Comparison of ENCODE assay signal across 10 cellular contexts in the genomic region with DNA sequence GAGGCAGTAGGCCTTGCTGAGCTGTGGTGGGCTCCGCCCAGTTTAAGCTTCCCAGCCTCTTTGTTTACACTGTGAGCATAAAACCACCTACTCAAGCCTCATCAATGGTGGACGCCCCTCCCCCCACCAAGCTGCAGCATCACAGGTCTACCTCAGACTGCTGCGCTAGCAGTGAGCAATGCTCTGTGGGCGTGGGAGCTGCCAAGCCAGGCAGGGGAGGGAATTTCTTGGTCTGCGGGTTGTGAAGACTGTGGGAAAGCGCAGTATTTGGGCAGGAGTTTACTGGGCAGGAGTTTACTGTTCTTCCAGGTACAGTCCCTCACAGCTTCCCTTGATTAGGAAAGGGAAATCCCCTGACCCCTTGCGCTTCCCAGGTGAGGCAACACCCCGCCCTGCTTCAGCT.
DNase-seq lines count a peak whose midpoint lies in the region; ATAC-seq and TF ChIP-seq lines count a peak whose summit lies in the region.
"Had no signal": no experiment of that assay in that cellular context is flagged by ENCODE, and none has a peak within 500 bp of the region (broad histone marks: within the 10 kb centered on the region; RNA-seq: fewer than 3 reads in every experiment).

No MANE protein-coding gene starts in this region.

- H3K9ac ChIP-seq in iPS-18a (ENCODE audit: low read length), result no peak overlapping the region

- H3K9me3 Mint-ChIP-seq in CD4-positive, alpha-beta memory T cell, result peaks cover 0 to 15% (median 6%) of the 10 kb centered on the region in 8 donors
- H3K9me3 Mint-ChIP-seq in activated CD4-positive, alpha-beta T cell treated with anti-CD3 and anti-CD28 coated beads, Interleukin-2, amount 10 ng/mL, durations not matched to agents 7 days and 5 days, result peaks cover 3% of the 10 kb centered on the region

- H3K36me3 ChIP-seq in CD4-positive, alpha-beta memory T cell (ENCODE audit: insufficient read depth, low read length), result no peaks in the 10 kb centered on the region
- no peaks in the 10 kb centered on the region for H3K36me3 ChIP-seq in iPS-18a (ENCODE audit: control insufficient read depth, low read depth, low read length)

- H3K4me1 ChIP-seq in CD4-positive, alpha-beta memory T cell (ENCODE audit: insufficient read depth, low read length), result no peaks in the 10 kb centered on the region
- peaks cover 12% of the 10 kb centered on the region for H3K4me1 ChIP-seq in iPS-18a (ENCODE audit: control insufficient read depth, low read depth, low read length)

- intact Hi-C loops in CD4-positive, alpha-beta memory T cell (cut with micrococcal nuclease), result no loop called here

- peak; percentile 10 to 54 (median 34) for DNase-seq in CD4-positive, alpha-beta memory T cell
- peak; percentile 42 for DNase-seq in Jurkat, Clone E6-1 (ENCODE audit: low read depth, low spot score)
- DNase-seq in activated CD4-positive, alpha-beta T cell treated with anti-CD3 and anti-CD28 coated beads, Interleukin-2, amount 10 ng/mL, durations not matched to agents 7 days and 5 days, result peak; percentile 7
- no peak for DNase-seq in coronary artery (ENCODE audit: low spot score)
- no peak for DNase-seq in GDM1 (lab: John Stamatoyannopoulos, UW)
- no peak for DNase-seq in activated CD8-positive, alpha-beta memory T cell treated with anti-CD3 and anti-CD28 coated beads for 24 hours

- CTCF ChIA-PET in CD4-positive, alpha-beta memory T cell (lab: Charles Lee; ENCODE audit: partially characterized antibody), result no interaction called here
- CTCF ChIA-PET in activated CD4-positive, alpha-beta T cell treated with anti-CD3 and anti-CD28 coated beads, Interleukin-2, amount 10 ng/mL, durations not matched to agents 7 days and 5 days (lab: Charles Lee), result interaction anchor here (0.6 kb wide), 1 partner anchor 64 kb away, joined by 3 read pairs; no protein-coding TSS in a partner anchor

- H3K27me3 Mint-ChIP-seq in CD4-positive, alpha-beta memory T cell, result peaks cover 3 to 7% of the 10 kb centered on the region in 2 donors
- peaks cover 15% of the 10 kb centered on the region for H3K27me3 Mint-ChIP-seq in activated CD4-positive, alpha-beta T cell treated with anti-CD3 and anti-CD28 coated beads, Interleukin-2, amount 10 ng/mL, durations not matched to agents 7 days and 5 days

- no peak for ATAC-seq in HG02759 (IDR thresholded peaks at IDR 0.05; ENCODE audit: unreplicated experiment)

- POLR2A ChIA-PET in CD4-positive, alpha-beta memory T cell (lab: Charles Lee; ENCODE audit: partially characterized antibody), result no interaction called here
- POLR2A ChIA-PET in activated CD4-positive, alpha-beta T cell treated with anti-CD3 and anti-CD28 coated beads, Interleukin-2, amount 10 ng/mL, durations not matched to agents 7 days and 5 days (lab: Charles Lee), result no interaction called here

- H3K27ac ChIP-seq in CD4-positive, alpha-beta memory T cell (ENCODE audit: low read depth, low read length), result no peak overlapping the region
- H3K27ac ChIP-seq in iPS-18a (ENCODE audit: low read length) (peak overlapping the region; percentile 68), coronary artery (no peak overlapping the region)
- H3K27ac ChIP-seq: C4-2B had no signal

- no peaks in the 10 kb centered on the region for H3K36me3 Mint-ChIP-seq in CD4-positive, alpha-beta memory T cell
- no peaks in the 10 kb centered on the region for H3K36me3 Mint-ChIP-seq in activated CD4-positive, alpha-beta T cell treated with anti-CD3 and anti-CD28 coated beads, Interleukin-2, amount 10 ng/mL, durations not matched to agents 7 days and 5 days (ENCODE audit: low read depth)

- no peak for TF ChIP-seq CTCF in coronary artery (IDR thresholded peaks at IDR 0.05)

- H3K9me3 ChIP-seq in CD4-positive, alpha-beta memory T cell (ENCODE audit: control insufficient read depth in 1 of 2, low read length in 2 of 2), result no peaks in the 10 kb centered on the region
- H3K9me3 ChIP-seq in iPS-18a (ENCODE audit: control insufficient read depth, low read depth, low read length), result no peaks in the 10 kb centered on the region

- H3K27me3 ChIP-seq in CD4-positive, alpha-beta memory T cell (ENCODE audit: insufficient read depth, low read length), result no peaks in the 10 kb centered on the region
- H3K27me3 ChIP-seq in iPS-18a (ENCODE audit: control insufficient read depth, insufficient read depth, low read length), result no peaks in the 10 kb centered on the region

- no peak overlapping the region for H3K4me3 ChIP-seq in CD4-positive, alpha-beta memory T cell (ENCODE audit: low read length in 2 of 2)
- H3K4me3 ChIP-seq in Jurkat, Clone E6-1 (ENCODE audit: low read length), result no peak overlapping the region
- H3K4me3 ChIP-seq in iPS-18a (ENCODE audit: low read length) (peak overlapping the region; percentile 49), coronary artery (no peak overlapping the region)

- H3K27ac Mint-ChIP-seq in CD4-positive, alpha-beta memory T cell, result peak overlapping the region in 1 of 7 donors; percentile 87
- no peak overlapping the region for H3K27ac Mint-ChIP-seq in activated CD4-positive, alpha-beta T cell treated with anti-CD3 and anti-CD28 coated beads, Interleukin-2, amount 10 ng/mL, durations not matched to agents 7 days and 5 days

- H3K4me1 Mint-ChIP-seq in CD4-positive, alpha-beta memory T cell, result no peaks in the 10 kb centered on the region
- no peaks in the 10 kb centered on the region for H3K4me1 Mint-ChIP-seq in activated CD4-positive, alpha-beta T cell treated with anti-CD3 and anti-CD28 coated beads, Interleukin-2, amount 10 ng/mL, durations not matched to agents 7 days and 5 days
- H3K4me1 Mint-ChIP-seq: nephron had no signal

- no peak overlapping the region for H3K4me3 Mint-ChIP-seq in CD4-positive, alpha-beta memory T cell
- no peak overlapping the region for H3K4me3 Mint-ChIP-seq in activated CD4-positive, alpha-beta T cell treated with anti-CD3 and anti-CD28 coated beads, Interleukin-2, amount 10 ng/mL, durations not matched to agents 7 days and 5 days
- H3K4me3 Mint-ChIP-seq: nephron had no signal

Comparison
In these comparisons a context has a peak if more than half of its experiments do, and no peak if none do; other contexts are left out.
1. DNase-seq: peak in CD4-positive, alpha-beta memory T cell (5 of 5), Jurkat, Clone E6-1 (single experiment) and activated CD4-positive, alpha-beta T cell treated with anti-CD3 and anti-CD28 coated beads, Interleukin-2, amount 10 ng/mL, durations not matched to agents 7 days and 5 days (single experiment); none in coronary artery (single experiment), GDM1 (single experiment) and activated CD8-positive, alpha-beta memory T cell treated with anti-CD3 and anti-CD28 coated beads for 24 hours (single experiment).